In the genomic region with DNA sequence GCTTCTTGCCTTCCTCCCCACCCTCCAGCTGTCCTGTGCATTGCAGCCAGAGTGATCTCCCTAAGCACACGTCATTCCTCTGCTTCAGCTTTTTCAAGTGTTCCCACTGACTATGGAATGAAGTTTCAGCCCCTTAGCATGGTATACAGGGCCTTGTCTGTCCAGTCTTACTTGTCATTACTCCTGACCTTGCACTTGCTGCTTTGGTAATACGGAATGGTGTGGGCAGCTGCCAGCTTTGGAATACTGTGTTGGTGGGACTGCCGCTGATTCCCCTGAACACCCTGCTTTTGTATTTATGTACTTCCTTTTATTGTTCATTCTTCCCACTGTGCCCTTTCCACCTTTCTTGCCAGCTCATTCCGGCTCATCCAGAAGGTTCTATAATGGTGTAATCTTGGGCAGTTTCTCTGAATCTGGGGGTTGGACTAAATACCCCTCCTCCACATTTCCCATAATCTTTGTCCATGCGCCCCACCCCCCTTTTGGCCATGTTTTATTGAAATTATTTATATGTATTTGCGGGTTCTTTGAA, we compare ENCODE assay signal across 17 cellular contexts. TPM values are rescaled to one million over a fixed set of nuclear protein-coding genes. Genes with fewer than 3 reads are reported as not detected.
DNase-seq lines count a peak whose midpoint lies in the region; ATAC-seq, FAIRE-seq and TF ChIP-seq lines count a peak whose summit lies in the region.
"Had no signal": no experiment of that assay in that cellular context is flagged by ENCODE, and none has a peak within 500 bp of the region (broad histone marks: within the 10 kb centered on the region; RNA-seq: fewer than 3 reads in every experiment).

No MANE protein-coding gene starts in this region.

- dilution Hi-C loops in endothelial cell of umbilical vein (cut with MboI; ENCODE audit: extremely low pct_ligation_motif_present, low sequenced_read_pairs) = no loop called here

- H3K27ac ChIP-seq in heart left ventricle (peak overlapping the region in 1 of 12 donors; percentile 5), endothelial cell of umbilical vein (ENCODE audit: insufficient read depth, low read depth, low read length) (no peak overlapping the region), neural progenitor cell (no peak overlapping the region)

- peaks cover 0 to 24% (median 4%) of the 10 kb centered on the region in 12 donors for H3K4me1 ChIP-seq in heart left ventricle
- peaks cover 10% of the 10 kb centered on the region for H3K4me1 ChIP-seq in endothelial cell of umbilical vein (ENCODE audit: control insufficient read depth, extremely low read depth, insufficient read depth, low read length)
- H3K4me1 ChIP-seq in neural progenitor cell = no peaks in the 10 kb centered on the region

- no peaks in the 10 kb centered on the region for H4K20me1 ChIP-seq in endothelial cell of umbilical vein (replicated peaks; ENCODE audit: control insufficient read depth, extremely low read depth, insufficient read depth, low read length)
- H4K20me1 ChIP-seq in neural progenitor cell (ENCODE audit: low read depth) = no peaks in the 10 kb centered on the region

- no peak overlapping the region for H3K4me3 Mint-ChIP-seq in neural progenitor cell

- intact Hi-C loops in heart left ventricle (cut with DNase I) = loop anchor here in 1 of 10 donors (5.0 kb wide), 1 partner anchor 563 kb away; no protein-coding TSS in a partner anchor
- intact Hi-C loops in left cardiac atrium (cut with DNase I) = loop anchor here (5.0 to 10.0 kb wide), 2 partner anchors 563 to 565 kb away; no protein-coding TSS in a partner anchor
- intact Hi-C loops in endothelial cell of umbilical vein (cut with micrococcal nuclease) = loop anchor here (10.0 kb wide), 2 partner anchors 855 to 1595 kb away; no protein-coding TSS in a partner anchor

- no peak for TF ChIP-seq POLR2A in heart left ventricle (IDR thresholded peaks at IDR 0.05)
- no peak for TF ChIP-seq POLR2A in endothelial cell of umbilical vein (IDR thresholded peaks at IDR 0.05; ENCODE audit: low read depth, low read length)

- H3K9me3 ChIP-seq in heart left ventricle (no peaks in the 10 kb centered on the region), endothelial cell of umbilical vein (replicated peaks; ENCODE audit: control insufficient read depth, insufficient read depth, low read length) (no peaks in the 10 kb centered on the region), neural progenitor cell (ENCODE audit: low read depth) (no peaks in the 10 kb centered on the region)

- H3K36me3 ChIP-seq in heart left ventricle (peaks cover 0 to 20% (median 3%) of the 10 kb centered on the region in 9 donors), endothelial cell of umbilical vein (ENCODE audit: control insufficient read depth in 2 of 2, extremely low read depth in 1 of 2, insufficient read depth in 2 of 2, low read length in 2 of 2) (no peaks in the 10 kb centered on the region), neural progenitor cell (no peaks in the 10 kb centered on the region)

- H3K4me3 ChIP-seq in heart left ventricle (no peak overlapping the region), endothelial cell of umbilical vein (replicated peaks in 1 of 3; ENCODE audit: insufficient read depth in 1 of 3, low read depth in 1 of 3, low read length in 3 of 3) (no peak overlapping the region), neural progenitor cell (no peak overlapping the region)
- H3K4me3 ChIP-seq: GM12878 had no signal

- H3K9me1 ChIP-seq in endothelial cell of umbilical vein (replicated peaks; ENCODE audit: control insufficient read depth, extremely low read depth, insufficient read depth, low read length) = no peaks in the 10 kb centered on the region

- H3K9ac ChIP-seq in endothelial cell of umbilical vein (replicated peaks; ENCODE audit: extremely low read depth, insufficient read depth, low read length) (no peak overlapping the region), neural progenitor cell (no peak overlapping the region)

- H3K4me2 ChIP-seq in endothelial cell of umbilical vein (ENCODE audit: insufficient read depth, low read length) (no peak overlapping the region), neural progenitor cell (no peak overlapping the region)

- H3K27me3 ChIP-seq in heart left ventricle (no peaks in the 10 kb centered on the region), endothelial cell of umbilical vein (ENCODE audit: control insufficient read depth in 2 of 2, insufficient read depth in 2 of 2, low read length in 2 of 2) (no peaks in the 10 kb centered on the region), neural progenitor cell (no peaks in the 10 kb centered on the region)

- CTCF ChIA-PET in endothelial cell of umbilical vein (lab: Charles Lee) = interaction anchor here (1.0 kb wide), 1 partner anchor 562 kb away, joined by 8 read pairs; no protein-coding TSS in a partner anchor

- no peak for TF ChIP-seq CTCF in heart left ventricle (IDR thresholded peaks at IDR 0.05)
- TF ChIP-seq CTCF in endothelial cell of umbilical vein (IDR thresholded peaks at IDR 0.05; ENCODE audit: extremely low read depth in 1 of 2, insufficient read depth in 1 of 2, low read depth in 1 of 2, low read length in 2 of 2) = no peak
- no peak for TF ChIP-seq CTCF in neural progenitor cell (IDR thresholded peaks at IDR 0.05)

- POLR2A ChIA-PET in endothelial cell of umbilical vein (lab: Charles Lee) = no interaction called here

- peaks cover 9% of the 10 kb centered on the region for H3K4me1 Mint-ChIP-seq in neural progenitor cell

- ATAC-seq in heart left ventricle = peak in 3 of 4 donors; percentile 44 to 55 (median 44)
- no peak for ATAC-seq in left cardiac atrium
- no peak for ATAC-seq in stimulated activated naive CD8-positive, alpha-beta T cell treated with anti-CD3 and anti-CD28 coated beads, Interleukin-15, Interleukin-2, amounts not matched to agents 100 U/mL and 50 U/mL, for 24 hours
- ATAC-seq: GM12878, HCT116, PC-3 had no signal

- peak; percentile 24 for FAIRE-seq in endothelial cell of umbilical vein (lab: Jason Lieb, UNC)
- FAIRE-seq: A204.1, GM12878, GM18507 had no signal

- BruUV-seq in endothelial cell of umbilical vein (replicated peaks; lab: Mats Ljungman, UMichigan) = no TSS peak

- H2AFZ ChIP-seq in endothelial cell of umbilical vein (ENCODE audit: low read depth, low read length) (no peak overlapping the region), neural progenitor cell (replicated peaks) (no peak overlapping the region)

- peaks cover 2% of the 10 kb centered on the region for H3K9me3 Mint-ChIP-seq in neural progenitor cell

- no peaks in the 10 kb centered on the region for H3K79me2 ChIP-seq in endothelial cell of umbilical vein (ENCODE audit: control insufficient read depth, insufficient read depth, low read length)
- H3K79me2 ChIP-seq in neural progenitor cell (ENCODE audit: low read depth) = no peaks in the 10 kb centered on the region

- H3F3A ChIP-seq in neural progenitor cell (ENCODE audit: low read depth) = no peaks in the 10 kb centered on the region

- peaks cover 7% of the 10 kb centered on the region for H3K36me3 Mint-ChIP-seq in neural progenitor cell

- DNase-seq in heart left ventricle (no peak), left cardiac atrium (no peak), endothelial cell of umbilical vein (ENCODE audit: low read depth, low spot score) (peak; percentile 47), lung microvascular endothelial cell (ENCODE audit: low read depth in 2 of 2) (peak; percentile 15 to 46), NCI-H1694 (lab: John Stamatoyannopoulos, UW) (no peak), activated gamma-delta T cell (lab: John Stamatoyannopoulos, UW) (no peak), neural progenitor cell (ENCODE audit: low spot score) (no peak)
- no peak for DNase-seq in stimulated activated naive CD8-positive, alpha-beta T cell treated with anti-CD3 and anti-CD28 coated beads, Interleukin-15, Interleukin-2, amounts not matched to agents 100 U/mL and 50 U/mL, for 24 hours
- DNase-seq: C1 segment of cervical spinal cord, Calu3, NCI-H446, NCI-H748 treated with DMSO at 0.1 percent for 48 hours, PC-3 had no signal

- H3K27me3 Mint-ChIP-seq in neural progenitor cell (ENCODE audit: insufficient read depth, low read depth) = peaks cover 4% of the 10 kb centered on the region

- WGBS in heart left ventricle, 4 donors = 75 to 83% (median 81%) methylated on average over 6 of the region's 6 CpGs

- H3K27ac Mint-ChIP-seq in neural progenitor cell = no peak overlapping the region

TF ChIP-seq in endothelial cell of umbilical vein, 7 proteins besides CTCF, POLR2A, EP300 and RAD21:
- TF ChIP-seq FOS (IDR thresholded peaks at IDR 0.05; ENCODE audit: borderline replicate concordance, insufficient read depth, low read length) = peak; percentile 34
- TF ChIP-seq POLR2AphosphoS5 (IDR thresholded peaks at IDR 0.05; ENCODE audit: insufficient read depth, low read depth, low read length) = no peak

RNA-seq across cellular contexts. Expression of a gene that starts 39.0 kb away (rescaled TPM):
- total RNA-seq in heart left ventricle (10 to 100 TPM; 20.0 to 42.2 (median 25.4) TPM), left cardiac atrium (10 to 100 TPM; 27.1 to 32.0 TPM), endothelial cell of umbilical vein (11.8 and 14.0 TPM in 2 replicates), lung microvascular endothelial cell (11.9 and 14.6 TPM in 2 replicates), neural progenitor cell (ENCODE audit: low replicate concordance) (17.0 and 21.9 TPM in 2 replicates)
- polyA plus RNA-seq in heart left ventricle (10 to 100 TPM; 22.5 to 26.3 TPM), endothelial cell of umbilical vein (16.5 and 23.5 TPM in 2 replicates)
- polyA plus RNA-seq in endothelial cell of umbilical vein (2011; cell fraction: cytosol; rRNA removed) = 18.1 and 22.7 TPM in 2 replicates
- polyA plus RNA-seq in endothelial cell of umbilical vein (2011; cell fraction: nucleus; rRNA removed) = 10.6 and 13.7 TPM in 2 replicates
- 12.1 and 15.4 TPM in 2 replicates for polyA plus RNA-seq in endothelial cell of umbilical vein (2012)
- 14.0 and 18.2 TPM in 2 replicates for polyA minus RNA-seq in endothelial cell of umbilical vein
- polyA minus RNA-seq in endothelial cell of umbilical vein (2011; cell fraction: cytosol; rRNA and poly(A)+ RNA removed) = 5.1 TPM
- polyA minus RNA-seq in endothelial cell of umbilical vein (2011; cell fraction: nucleus; rRNA and poly(A)+ RNA removed) = 13.8 and 14.9 TPM in 2 replicates

Comparison
In these comparisons a context has a peak if more than half of its experiments do, and no peak if none do; other contexts are left out.
1. ATAC-seq: peak in heart left ventricle (3 of 4); none in left cardiac atrium (0 of 2) and stimulated activated naive CD8-positive, alpha-beta T cell treated with anti-CD3 and anti-CD28 coated beads, Interleukin-15, Interleukin-2, amounts not matched to agents 100 U/mL and 50 U/mL, for 24 hours (single experiment).
2. DNase-seq: peak in endothelial cell of umbilical vein (single experiment) and lung microvascular endothelial cell (2 of 2); none in heart left ventricle (0 of 5), left cardiac atrium (single experiment), stimulated activated naive CD8-positive, alpha-beta T cell treated with anti-CD3 and anti-CD28 coated beads, Interleukin-15, Interleukin-2, amounts not matched to agents 100 U/mL and 50 U/mL, for 24 hours (single experiment), NCI-H1694 (single experiment), activated gamma-delta T cell (single experiment) and neural progenitor cell (single experiment).